ENCODE assay signal across 8 cellular contexts in genomic region chr6:38671885-38672467, GRCh38. TPM values are rescaled to one million over a fixed set of nuclear protein-coding genes. Genes with fewer than 3 reads are reported as not detected.
DNase-seq lines count a peak whose midpoint lies in the region; ATAC-seq and TF ChIP-seq lines count a peak whose summit lies in the region.

No MANE protein-coding gene starts in this region.

- ATAC-seq in GM18861 (IDR thresholded peaks at IDR 0.05; ENCODE audit: unreplicated experiment), result peak; percentile 69
- peak; percentile 78 for ATAC-seq in HG03066 (IDR thresholded peaks at IDR 0.05; ENCODE audit: low read depth, unreplicated experiment)
- peak; percentile 92 for ATAC-seq in activated T-helper 17 cell treated with anti-CD3 and anti-CD28 coated beads, Interleukin-2, amount 50 U/mL, for 72 hours (replicated peaks)

- no peaks in the 10 kb centered on the region for H3K4me1 Mint-ChIP-seq in Caco-2 (ENCODE audit: low read depth, unreplicated experiment)
- peaks cover 18% of the 10 kb centered on the region for H3K4me1 Mint-ChIP-seq in activated T-helper 17 cell treated with anti-CD3 and anti-CD28 coated beads, Interleukin-2, amount 50 U/mL, for 72 hours
- H3K4me1 Mint-ChIP-seq in progenitor cell of endocrine pancreas (ENCODE audit: low read depth), result peaks cover 15% of the 10 kb centered on the region

- intact Hi-C loops in Caco-2 (cut with micrococcal nuclease; ENCODE audit: unreplicated experiment), result loop anchor here (2.0 to 10.0 kb wide), 4 partner anchors 85 to 263 kb away; no protein-coding TSS in a partner anchor

- no peaks in the 10 kb centered on the region for H3K9me3 ChIP-seq in Caco-2

- H3K4me3 Mint-ChIP-seq in Caco-2 (ENCODE audit: unreplicated experiment) (no peak overlapping the region), progenitor cell of endocrine pancreas (ENCODE audit: low read depth) (no peak overlapping the region)
- H3K4me3 Mint-ChIP-seq in activated T-helper 17 cell treated with anti-CD3 and anti-CD28 coated beads, Interleukin-2, amount 50 U/mL, for 72 hours, result peak overlapping the region; percentile 49

- no TSS peak for BruUV-seq in Caco-2 (replicated peaks; lab: Mats Ljungman, UMichigan)

- peaks cover 13% of the 10 kb centered on the region for H3K36me3 Mint-ChIP-seq in Caco-2 (ENCODE audit: insufficient read depth, unreplicated experiment)
- H3K36me3 Mint-ChIP-seq in activated T-helper 17 cell treated with anti-CD3 and anti-CD28 coated beads, Interleukin-2, amount 50 U/mL, for 72 hours (ENCODE audit: low read depth), result peaks cover 33% of the 10 kb centered on the region
- H3K36me3 Mint-ChIP-seq in progenitor cell of endocrine pancreas (ENCODE audit: insufficient read depth), result peaks cover 26% of the 10 kb centered on the region

- no peak overlapping the region for H3K4me3 ChIP-seq in Caco-2 (ENCODE audit: low read depth, low read length)

- H3K27ac Mint-ChIP-seq in Caco-2 (ENCODE audit: unreplicated experiment) (no peak overlapping the region), progenitor cell of endocrine pancreas (no peak overlapping the region)
- peak overlapping the region; percentile 81 for H3K27ac Mint-ChIP-seq in activated T-helper 17 cell treated with anti-CD3 and anti-CD28 coated beads, Interleukin-2, amount 50 U/mL, for 72 hours

- TF ChIP-seq CTCF in Caco-2 (IDR thresholded peaks at IDR 0.05; ENCODE audit: insufficient read depth in 1 of 2, low read depth in 1 of 2, low read length in 1 of 2, severe bottlenecking in 1 of 2, unreplicated experiment in 1 of 2) (peak; percentile 70 to 73), progenitor cell of endocrine pancreas (IDR thresholded peaks at IDR 0.05; ENCODE audit: unreplicated experiment) (peak; percentile 75)

- H3K27me3 Mint-ChIP-seq in Caco-2 (ENCODE audit: insufficient read depth, unreplicated experiment), result no peaks in the 10 kb centered on the region
- no peaks in the 10 kb centered on the region for H3K27me3 Mint-ChIP-seq in activated T-helper 17 cell treated with anti-CD3 and anti-CD28 coated beads, Interleukin-2, amount 50 U/mL, for 72 hours
- no peaks in the 10 kb centered on the region for H3K27me3 Mint-ChIP-seq in progenitor cell of endocrine pancreas

- POLR2A ChIA-PET in Caco-2 (lab: Charles Lee), result no interaction called here

- H3K4me1 ChIP-seq in Caco-2, result no peaks in the 10 kb centered on the region

- no peaks in the 10 kb centered on the region for H3K9me3 Mint-ChIP-seq in Caco-2 (ENCODE audit: unreplicated experiment)
- no peaks in the 10 kb centered on the region for H3K9me3 Mint-ChIP-seq in activated T-helper 17 cell treated with anti-CD3 and anti-CD28 coated beads, Interleukin-2, amount 50 U/mL, for 72 hours
- no peaks in the 10 kb centered on the region for H3K9me3 Mint-ChIP-seq in progenitor cell of endocrine pancreas (ENCODE audit: low read depth)

- DNase-seq in Caco-2 (peak in 1 of 2 experiments; percentile 59), NCI-H526 treated with DMSO at 0.1 percent for 48 hours (lab: John Stamatoyannopoulos, UW) (peak; percentile 76), foreskin melanocyte (peak; percentile 38), progenitor cell of endocrine pancreas (ENCODE audit: low spot score, unreplicated experiment) (no peak), GOT3 (lab: John Stamatoyannopoulos, UW) (no peak)

- CTCF ChIA-PET in Caco-2 (lab: Charles Lee), result no interaction called here

- no peaks in the 10 kb centered on the region; the same call in 1 of the 2 replicates for H3K36me3 ChIP-seq in Caco-2 (ENCODE audit: control insufficient read depth, insufficient read depth, low read length)

- H3K27me3 ChIP-seq in Caco-2 (replicated peaks; ENCODE audit: control insufficient read depth, insufficient read depth, low read length), result no peaks in the 10 kb centered on the region

RNA-seq across cellular contexts. Expression of gene GLO1, which starts 31.0 kb away (rescaled TPM):
- 146 and 155 TPM in 2 replicates for total RNA-seq in Caco-2 (2022)
- total RNA-seq in activated T-helper 17 cell treated with anti-CD3 and anti-CD28 coated beads, Interleukin-2, amount 50 U/mL, for 72 hours, result 100 to 1,000 TPM in 1 of 2 donors, 10 to 100 TPM in 1; 94.5 to 190 TPM
- total RNA-seq in progenitor cell of endocrine pancreas, result 97.9 and 101 TPM in 2 replicates

RNA-seq across cellular contexts. Expression of gene BTBD9, which starts 32.2 kb away (rescaled TPM):
- 19.0 and 19.6 TPM in 2 replicates for total RNA-seq in Caco-2 (2022)
- 10 to 100 TPM; 16.2 to 28.3 TPM for total RNA-seq in activated T-helper 17 cell treated with anti-CD3 and anti-CD28 coated beads, Interleukin-2, amount 50 U/mL, for 72 hours
- total RNA-seq in progenitor cell of endocrine pancreas, result 25.6 and 25.9 TPM in 2 replicates

RNA-seq across cellular contexts. Expression of gene DNAH8, which starts 43.1 kb away (rescaled TPM):
- not detected in 2 replicates for total RNA-seq in Caco-2 (2022)
- under 1 TPM; 0.03 to 0.09 TPM for total RNA-seq in activated T-helper 17 cell treated with anti-CD3 and anti-CD28 coated beads, Interleukin-2, amount 50 U/mL, for 72 hours
- total RNA-seq in progenitor cell of endocrine pancreas, result 0.12 and 0.13 TPM in 2 replicates

Comparison
In these comparisons a context has a peak if more than half of its experiments do, and no peak if none do; other contexts are left out.
1. DNase-seq: peak in NCI-H526 treated with DMSO at 0.1 percent for 48 hours (single experiment) and foreskin melanocyte (single experiment); none in progenitor cell of endocrine pancreas (single experiment) and GOT3 (single experiment).
2. Peak in every context shown above with its lines, with median percentiles within 50 percentile points of each other: ATAC-seq.